In the genomic region with DNA sequence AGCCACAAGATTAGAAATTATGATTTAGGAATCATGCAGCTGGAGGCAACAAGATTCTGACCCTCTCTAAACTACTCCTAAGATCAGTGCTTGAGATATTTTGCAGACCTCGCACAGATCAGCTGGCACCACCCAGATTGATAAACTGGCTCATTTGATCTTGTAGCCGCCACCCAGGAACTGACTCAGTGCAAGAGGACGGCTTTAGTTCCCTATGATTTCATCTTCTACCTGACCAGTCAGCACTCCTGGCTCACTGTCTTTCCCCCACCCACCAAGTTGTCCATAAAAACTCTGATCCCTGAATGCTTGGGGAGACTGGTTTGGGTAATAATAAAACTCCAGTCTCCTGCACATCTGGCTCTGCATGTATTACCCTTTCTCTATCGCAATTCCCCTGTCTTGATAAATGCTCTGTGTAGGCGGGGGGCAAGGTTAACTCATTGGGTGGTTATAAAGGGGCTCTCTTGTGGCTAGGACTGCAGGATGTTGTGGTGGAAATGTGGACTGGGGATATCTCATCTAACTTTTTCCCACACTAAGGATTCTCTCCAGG, we compare ENCODE assay signal across 17 cellular contexts.
DNase-seq lines count a peak whose midpoint lies in the region; ATAC-seq, FAIRE-seq and TF ChIP-seq lines count a peak whose summit lies in the region.
"Had no signal": no experiment of that assay in that cellular context is flagged by ENCODE, and none has a peak within 500 bp of the region (broad histone marks: within the 10 kb centered on the region; RNA-seq: fewer than 3 reads in every experiment).

No MANE protein-coding gene starts in this region.

- WGBS in mesendoderm (ENCODE audit: extremely low coverage, insufficient coverage, low lambda C conversion rate) = no CpG with 5 or more reads among the region's 5 CpGs

- H3K79me2 ChIP-seq in mesendoderm (ENCODE audit: control insufficient read depth, insufficient read depth, low read length) = no peaks in the 10 kb centered on the region

- no peak overlapping the region for H3K23ac ChIP-seq in mesendoderm (ENCODE audit: low read length)

- no peak overlapping the region for H3K4ac ChIP-seq in mesendoderm (ENCODE audit: low read depth, low read length)

- peak overlapping the region; percentile 15 for H2BK5ac ChIP-seq in mesendoderm (ENCODE audit: low read length)

- no peak overlapping the region for H3K4me3 ChIP-seq in bronchial epithelial cell (ENCODE audit: low read depth, low read length)
- no peak overlapping the region for H3K4me3 ChIP-seq in mesendoderm (ENCODE audit: low read length)

- no peak overlapping the region for H3K4me2 ChIP-seq in mesendoderm (ENCODE audit: low read length)

- H2BK15ac ChIP-seq in mesendoderm (replicated peaks; ENCODE audit: low read depth) = no peak overlapping the region

- no peak overlapping the region for H3K56ac ChIP-seq in mesendoderm (ENCODE audit: low read length)

- no peak overlapping the region for H3K9ac ChIP-seq in mesendoderm (ENCODE audit: low read length)

- ATAC-seq in activated CD4-positive, CD25-positive, alpha-beta regulatory T cell treated with anti-CD3 and anti-CD28 coated beads, Interleukin-2, amount 50 U/mL, for 24 hours = no peak
- ATAC-seq: SK-N-SH treated with all-trans-retinoic acid at 6 μM for 48 hours had no signal

- H2BK120ac ChIP-seq in mesendoderm (ENCODE audit: low read depth, low read length) = no peak overlapping the region

- H3K4me1 ChIP-seq in mesendoderm (ENCODE audit: control insufficient read depth, low read depth, low read length) = peaks cover 2% of the 10 kb centered on the region

- H3K79me1 ChIP-seq in mesendoderm (ENCODE audit: low read length) = no peaks in the 10 kb centered on the region

- H4K5ac ChIP-seq in mesendoderm (ENCODE audit: low read length) = no peak overlapping the region

- no peak for TF ChIP-seq CTCF in bronchial epithelial cell (IDR thresholded peaks at IDR 0.05; ENCODE audit: insufficient read depth, low read length, severe bottlenecking)

- FAIRE-seq in bronchial epithelial cell (lab: Jason Lieb, UNC) = no peak
- FAIRE-seq: RCC 7860 had no signal

- H4K8ac ChIP-seq in mesendoderm (ENCODE audit: low read depth, low read length) = no peak overlapping the region

- H3K36me3 ChIP-seq in bronchial epithelial cell (ENCODE audit: control insufficient read depth, insufficient read depth, low read length) (no peaks in the 10 kb centered on the region), mesendoderm (ENCODE audit: control insufficient read depth, insufficient read depth, low read length) (no peaks in the 10 kb centered on the region)

- H3K27ac ChIP-seq in mesendoderm (ENCODE audit: low read depth, low read length) = no peak overlapping the region
- H3K27ac ChIP-seq in substantia nigra (ENCODE audit: low read depth, low read length, poor library complexity, severe bottlenecking) = no peak overlapping the region

- peak; percentile 4 for DNase-seq in ELR (ENCODE audit: low read depth)
- peak; percentile 32 for DNase-seq in M059J (ENCODE audit: low read depth)
- peak; percentile 66 for DNase-seq in bronchial epithelial cell (ENCODE audit: low read depth)
- DNase-seq in mesendoderm = no peak
- no peak for DNase-seq in NCI-H128 (lab: John Stamatoyannopoulos, UW; ENCODE audit: unreplicated experiment)
- DNase-seq in substantia nigra (lab: John Stamatoyannopoulos, UW) = no peak
- no peak for DNase-seq in NCI-H2081 (lab: John Stamatoyannopoulos, UW)
- DNase-seq: H7, Kasumi-1, NCI-H1417, NCI-H1930, NCI-H2171 treated with DMSO at 0.1 percent for 48 hours, NCI-H774, SHP77 treated with DMSO at 0.1 percent for 48 hours had no signal

- H3K18ac ChIP-seq in mesendoderm (ENCODE audit: low read length) = no peak overlapping the region

- H3K27me3 ChIP-seq in bronchial epithelial cell (ENCODE audit: control insufficient read depth, insufficient read depth, low read length) (no peaks in the 10 kb centered on the region), mesendoderm (ENCODE audit: insufficient read depth, low read length, poor library complexity) (no peaks in the 10 kb centered on the region)

- H2AK5ac ChIP-seq in mesendoderm (ENCODE audit: low read length) = no peak overlapping the region

Comparison
In these comparisons a context has a peak if more than half of its experiments do, and no peak if none do; other contexts are left out.
1. DNase-seq: peak in ELR (single experiment), M059J (single experiment) and bronchial epithelial cell (single experiment); none in mesendoderm (single experiment), NCI-H128 (single experiment), substantia nigra (0 of 49) and NCI-H2081 (0 of 2).